ENCODE assay signal across 8 cellular contexts in genomic region chr12:113135178-113136127, GRCh38. TPM values are rescaled to one million over a fixed set of nuclear protein-coding genes. Genes with fewer than 3 reads are reported as not detected.
DNase-seq lines count a peak whose midpoint lies in the region; ATAC-seq and TF ChIP-seq lines count a peak whose summit lies in the region.

A gene with protein sequence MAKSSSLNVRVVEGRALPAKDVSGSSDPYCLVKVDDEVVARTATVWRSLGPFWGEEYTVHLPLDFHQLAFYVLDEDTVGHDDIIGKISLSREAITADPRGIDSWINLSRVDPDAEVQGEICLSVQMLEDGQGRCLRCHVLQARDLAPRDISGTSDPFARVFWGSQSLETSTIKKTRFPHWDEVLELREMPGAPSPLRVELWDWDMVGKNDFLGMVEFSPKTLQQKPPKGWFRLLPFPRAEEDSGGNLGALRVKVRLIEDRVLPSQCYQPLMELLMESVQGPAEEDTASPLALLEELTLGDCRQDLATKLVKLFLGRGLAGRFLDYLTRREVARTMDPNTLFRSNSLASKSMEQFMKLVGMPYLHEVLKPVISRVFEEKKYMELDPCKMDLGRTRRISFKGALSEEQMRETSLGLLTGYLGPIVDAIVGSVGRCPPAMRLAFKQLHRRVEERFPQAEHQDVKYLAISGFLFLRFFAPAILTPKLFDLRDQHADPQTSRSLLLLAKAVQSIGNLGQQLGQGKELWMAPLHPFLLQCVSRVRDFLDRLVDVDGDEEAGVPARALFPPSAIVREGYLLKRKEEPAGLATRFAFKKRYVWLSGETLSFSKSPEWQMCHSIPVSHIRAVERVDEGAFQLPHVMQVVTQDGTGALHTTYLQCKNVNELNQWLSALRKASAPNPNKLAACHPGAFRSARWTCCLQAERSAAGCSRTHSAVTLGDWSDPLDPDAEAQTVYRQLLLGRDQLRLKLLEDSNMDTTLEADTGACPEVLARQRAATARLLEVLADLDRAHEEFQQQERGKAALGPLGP (minus strand): TSS chr12:113135761. CDS start chr12:113135462, 299 bp downstream.

- no peak within 1 kb of the TSS for H3K27ac ChIP-seq in ectodermal cell (ENCODE audit: insufficient read depth, low read depth, low read length, poor library complexity, severe bottlenecking)
- no peak within 1 kb of the TSS for H3K27ac ChIP-seq in upper lobe of right lung

- DNase-seq in GM13976 (ENCODE audit: low spot score) (peak; percentile 87), NCI-H2107 treated with DMSO at 0.1 percent for 48 hours (lab: John Stamatoyannopoulos, UW; ENCODE audit: unreplicated experiment) (peak; percentile 35), nucleus accumbens (lab: John Stamatoyannopoulos, UW) (peak in 48 of 56 donors; percentile 18 to 84 (median 66)), upper lobe of right lung (no peak), hepatic stellate cell (ENCODE audit: low spot score) (no peak), HuH-7 (ENCODE audit: low spot score) (no peak)
- peak; percentile 90 for DNase-seq in activated CD4-positive, alpha-beta T cell treated with anti-CD3 and anti-CD28 coated beads, Interleukin-2, amount 50 U/mL, for 48 hours

- H3K9me3 ChIP-seq in ectodermal cell (ENCODE audit: control insufficient read depth, low read length) (no peaks in the 10 kb centered on the region), upper lobe of right lung (no peaks in the 10 kb centered on the region)

- no peaks in the 10 kb centered on the region for H3K36me3 ChIP-seq in ectodermal cell (ENCODE audit: control insufficient read depth, insufficient read depth, low read length)
- H3K36me3 ChIP-seq in upper lobe of right lung, result no peaks in the 10 kb centered on the region

- H3K4me1 ChIP-seq in ectodermal cell (ENCODE audit: control insufficient read depth, insufficient read depth, low read length), result peaks cover 4% of the 10 kb centered on the region
- no peaks in the 10 kb centered on the region for H3K4me1 ChIP-seq in upper lobe of right lung

- TF ChIP-seq CTCF in GM13976 (IDR thresholded peaks at IDR 0.05; ENCODE audit: borderline replicate concordance, control extremely low read depth, extremely low read depth, insufficient read depth, missing control alignments) (peak; percentile 65), upper lobe of right lung (IDR thresholded peaks at IDR 0.05) (peak; percentile 22)

- peak; percentile 52 for ATAC-seq in upper lobe of right lung

- H3K27me3 ChIP-seq in ectodermal cell (ENCODE audit: control insufficient read depth, insufficient read depth, low read length, poor library complexity, severe bottlenecking) (peaks cover 31% of the 10 kb centered on the region), upper lobe of right lung (peaks cover 21% of the 10 kb centered on the region)

- WGBS in ectodermal cell, 2 experiments, result 8 to 10% methylated on average over 66 to 68 of the region's 68 CpGs

- intact Hi-C loops in upper lobe of right lung (cut with DNase I), result no loop called here

- H3K4me3 ChIP-seq in ectodermal cell (ENCODE audit: insufficient read depth, low read depth, low read length) (peak within 1 kb of the TSS; percentile 16), upper lobe of right lung (no peak within 1 kb of the TSS)

- in situ Hi-C loops in GM13976 (cut with MboI; ENCODE audit: low sequenced_read_pairs, unreplicated experiment), result no loop called here

RNA-seq across cellular contexts. Expression of the gene that starts here (rescaled TPM):
- polyA plus RNA-seq in ectodermal cell (2013, experiment 1 of 4), result 0.26 TPM
- polyA plus RNA-seq in ectodermal cell (2013, experiment 2 of 4), result 0.30 TPM
- 0.85 TPM for polyA plus RNA-seq in ectodermal cell (2013, experiment 3 of 4)
- polyA plus RNA-seq in ectodermal cell (2013, experiment 4 of 4), result 0.61 TPM
- total RNA-seq in upper lobe of right lung, result 0.26 TPM

Comparison
In these comparisons a context has a peak if more than half of its experiments do, and no peak if none do; other contexts are left out.
1. Peak in ATAC-seq in upper lobe of right lung; RNA of the gene not detected or under 1 TPM.
2. DNase-seq: peak in GM13976 (single experiment), NCI-H2107 treated with DMSO at 0.1 percent for 48 hours (single experiment), activated CD4-positive, alpha-beta T cell treated with anti-CD3 and anti-CD28 coated beads, Interleukin-2, amount 50 U/mL, for 48 hours (2 of 2) and nucleus accumbens (48 of 56); none in upper lobe of right lung (single experiment), hepatic stellate cell (single experiment) and HuH-7 (single experiment).